ENCODE assay signal across 8 cellular contexts in genomic region chr3:16888785-16889607, GRCh38. TPM values are rescaled to one million over a fixed set of nuclear protein-coding genes. Genes with fewer than 3 reads are reported as not detected.
DNase-seq lines count a peak whose midpoint lies in the region; ATAC-seq, FAIRE-seq and TF ChIP-seq lines count a peak whose summit lies in the region.

No MANE protein-coding gene starts in this region.

- DNase-seq in kidney (no peak), cerebellum (ENCODE audit: low spot score) (no peak), T1000 (lab: John Stamatoyannopoulos, UW) (no peak), NCI-H748 treated with DMSO at 0.1 percent for 48 hours (lab: John Stamatoyannopoulos, UW) (no peak)

- H3K9ac ChIP-seq in Loucy (ENCODE audit: low read depth, low read length, poor library complexity, severe bottlenecking) (peak overlapping the region; percentile 53), kidney (ENCODE audit: low read length in 2 of 2) (peak overlapping the region in 1 of 2 donors; percentile 36)

- H3K4me3 ChIP-seq in Loucy (ENCODE audit: low read length, poor library complexity, severe bottlenecking) (peak overlapping the region; percentile 79), kidney (ENCODE audit: low read length in 2 of 2) (peak overlapping the region; percentile 49 to 89)

- TF ChIP-seq CTCF in Loucy (conservative IDR thresholded peaks at IDR 0.05; ENCODE audit: low read length) (no peak), kidney (IDR thresholded peaks at IDR 0.05; ENCODE audit: borderline replicate concordance, extremely low read depth, insufficient read depth) (no peak)

- no peaks in the 10 kb centered on the region for H3F3A ChIP-seq in Loucy (ENCODE audit: low read depth)

- peaks cover 60% of the 10 kb centered on the region for H3K4me1 ChIP-seq in Loucy (ENCODE audit: insufficient read depth, low read length, poor library complexity, severe bottlenecking)
- H3K4me1 ChIP-seq in kidney (ENCODE audit: control insufficient read depth in 1 of 2, insufficient read depth in 1 of 2, low read depth in 1 of 2, low read length in 2 of 2): peaks cover 7 to 34% of the 10 kb centered on the region in 2 donors

- peak overlapping the region in 1 of 2 donors; percentile 40 for H3K27ac ChIP-seq in kidney (ENCODE audit: low read depth in 2 of 2, low read length in 2 of 2)

- H3K79me2 ChIP-seq in Loucy (ENCODE audit: insufficient read depth, low read length): peaks cover 86% of the 10 kb centered on the region

- FAIRE-seq in kidney (lab: Jason Lieb, UNC): no peak

- H3K36me3 ChIP-seq in Loucy (ENCODE audit: insufficient read depth, low read length) (no peaks in the 10 kb centered on the region), kidney (ENCODE audit: control insufficient read depth in 1 of 2, insufficient read depth in 2 of 2, low read length in 2 of 2) (no peaks in the 10 kb centered on the region)

- H2AFZ ChIP-seq in Loucy (ENCODE audit: low read length): no peak overlapping the region

- H3K9me3 ChIP-seq in Loucy (ENCODE audit: insufficient read depth, low read depth, low read length) (no peaks in the 10 kb centered on the region), kidney (ENCODE audit: control insufficient read depth in 1 of 2, low read length in 2 of 2) (no peaks in the 10 kb centered on the region)

- intact Hi-C loops in kidney (cut with DNase I): no loop called here

- ATAC-seq in GM18498 (IDR thresholded peaks at IDR 0.05; ENCODE audit: unreplicated experiment) (peak; percentile 48), GM21717 (IDR thresholded peaks at IDR 0.05; ENCODE audit: unreplicated experiment) (peak; percentile 52), HG02840 (IDR thresholded peaks at IDR 0.05; ENCODE audit: low FRiP score, unreplicated experiment) (no peak)

- peaks cover 14% of the 10 kb centered on the region for H4K20me1 ChIP-seq in Loucy (ENCODE audit: insufficient read depth, low read length, poor library complexity, severe bottlenecking)

- H3K4me2 ChIP-seq in Loucy (ENCODE audit: low read depth, low read length, poor library complexity, severe bottlenecking): peak overlapping the region; percentile 72

- no peaks in the 10 kb centered on the region for H3K9me2 ChIP-seq in Loucy (replicated peaks; ENCODE audit: low read depth, low read length)

- no peaks in the 10 kb centered on the region for H3K27me3 ChIP-seq in Loucy (ENCODE audit: insufficient read depth, low read length, poor library complexity, severe bottlenecking)

RNA-seq across cellular contexts. Expression of gene PLCL2, which starts 4.2 kb away (rescaled TPM):
- total RNA-seq in kidney (19.1 TPM), cerebellum (54.8 TPM)
- polyA plus RNA-seq in kidney (ENCODE audit: insufficient read depth, low read depth, low replicate concordance): 10.5 TPM
